8 cellular contexts compared by ENCODE assay signal in the genomic region with DNA sequence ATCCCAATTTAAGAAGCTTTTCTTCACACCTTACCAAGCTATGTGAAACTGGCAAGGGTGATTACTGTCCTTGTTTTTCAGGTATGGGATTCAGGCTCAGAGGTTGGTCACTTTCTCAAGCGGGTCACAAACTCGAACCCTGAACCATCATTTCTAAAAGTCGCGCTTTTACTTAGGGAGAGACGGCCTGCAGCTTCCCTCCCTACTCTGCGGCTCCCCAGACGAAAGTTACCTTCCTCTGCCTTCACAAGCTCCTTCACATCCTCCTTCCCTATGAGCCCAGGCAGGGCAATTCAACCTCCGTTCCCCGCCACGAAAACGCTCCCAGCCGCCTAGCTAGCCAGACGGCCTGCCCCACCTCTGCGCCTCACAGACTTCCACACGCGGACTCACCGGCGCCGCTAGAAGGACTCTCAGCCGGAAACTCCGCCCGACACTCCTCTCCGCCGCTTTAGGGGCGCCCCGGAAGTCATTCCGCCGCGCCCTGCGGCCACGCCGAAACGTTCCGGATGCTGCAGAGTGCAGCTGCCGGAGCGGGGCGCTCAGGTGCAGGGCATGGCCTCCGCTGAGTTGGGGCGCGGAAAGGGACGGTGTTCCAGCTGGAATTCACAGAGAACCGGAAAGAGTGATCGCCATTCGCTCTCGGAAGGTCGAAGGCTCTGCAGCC. TPM values are rescaled to one million over a fixed set of nuclear protein-coding genes. Genes with fewer than 3 reads are reported as not detected.
DNase-seq lines count a peak whose midpoint lies in the region; ATAC-seq and TF ChIP-seq lines count a peak whose summit lies in the region.
"Not testable (repeated sequence)": the region's sequence is repeated elsewhere in the genome, so short reads cannot be mapped to it uniquely, and the experiment has no call there.

A gene (minus strand): TSS at position 415 of the 667 bp plus-strand sequence. CDS start 4,913 bp downstream, outside the sequence.

- H3K4me3 Mint-ChIP-seq in activated CD8-positive, alpha-beta memory T cell treated with anti-CD3 and anti-CD28 coated beads, Interleukin-2, amount 10 ng/mL, durations not matched to agents 7 days and 5 days; naive B cell: not testable (repeated sequence)

- not testable (repeated sequence) for H3K23ac ChIP-seq in IMR-90 (ENCODE audit: low read depth, low read length)

- not testable (repeated sequence) for H3K9ac ChIP-seq in IMR-90 (ENCODE audit: low read depth, low read length); fibroblast of lung (ENCODE audit: insufficient read depth, low read length)

- H3K36me3 Mint-ChIP-seq in activated CD8-positive, alpha-beta memory T cell treated with anti-CD3 and anti-CD28 coated beads, Interleukin-2, amount 10 ng/mL, durations not matched to agents 7 days and 5 days; naive B cell: not testable (repeated sequence)

- H3K14ac ChIP-seq in IMR-90 (replicated peaks; ENCODE audit: low read depth, low read length): not testable (repeated sequence)

- H3K4me3 ChIP-seq in IMR-90 (ENCODE audit: insufficient read depth, low read depth, low read length); fibroblast of lung (replicated peaks in 1 of 4; ENCODE audit: control extremely low read depth in 1 of 4, insufficient read depth in 1 of 4, low read depth in 3 of 4, low read length in 4 of 4); thoracic aorta: not testable (repeated sequence)

- POLR2A ChIA-PET in IMR-90 (lab: Charles Lee; ENCODE audit: unreplicated experiment): not testable (repeated sequence)

- not testable (repeated sequence) for H4K20me1 ChIP-seq in IMR-90 (ENCODE audit: insufficient read depth, low read length); fibroblast of lung (ENCODE audit: control insufficient read depth, extremely low read depth, insufficient read depth, low read length)

- intact Hi-C loops in IMR-90 (cut with micrococcal nuclease): not testable (repeated sequence)

- H2AFZ ChIP-seq in IMR-90 (replicated peaks; ENCODE audit: low read length, poor library complexity); fibroblast of lung (ENCODE audit: low read length): not testable (repeated sequence)

- BruUV-seq in IMR-90 (replicated peaks; lab: Mats Ljungman, UMichigan): not testable (repeated sequence)

- H2BK20ac ChIP-seq in IMR-90 (ENCODE audit: low read depth, low read length): not testable (repeated sequence)

- TF ChIP-seq RAD21 in IMR-90 (IDR thresholded peaks at IDR 0.05; ENCODE audit: low read length): not testable (repeated sequence)

- H3K79me1 ChIP-seq in IMR-90 (ENCODE audit: low read depth in 1 of 2, low read length in 2 of 2): not testable (repeated sequence)

- ATAC-seq in GM18499 (IDR thresholded peaks at IDR 0.05; ENCODE audit: insufficient read depth, unreplicated experiment) (peak; percentile 74), GM21390 (IDR thresholded peaks at IDR 0.05; ENCODE audit: unreplicated experiment) (peak; percentile 94), HG02938 (IDR thresholded peaks at IDR 0.05; ENCODE audit: unreplicated experiment) (peak; percentile 92), IMR-90 (ENCODE audit: low read depth) (peak; percentile 98), naive B cell (ENCODE audit: low read depth in 2 of 2) (peak; percentile 99), thoracic aorta (ENCODE audit: insufficient number of reproducible peaks, low FRiP score, low read depth) (peak; percentile 64)
- peak; percentile 100 for ATAC-seq in activated CD8-positive, alpha-beta memory T cell treated with anti-CD3 and anti-CD28 coated beads, Interleukin-2, amount 10 ng/mL, durations not matched to agents 7 days and 5 days

- not testable (repeated sequence) for H2BK5ac ChIP-seq in IMR-90 (ENCODE audit: low read depth, low read length, poor library complexity, severe bottlenecking)

- not testable (repeated sequence) for H3K27me3 ChIP-seq in IMR-90 (ENCODE audit: control insufficient read depth, insufficient read depth, low read length); fibroblast of lung (ENCODE audit: control insufficient read depth, insufficient read depth, low read length); thoracic aorta (replicated peaks; ENCODE audit: insufficient read depth)

- H3K9me3 ChIP-seq in IMR-90 (ENCODE audit: control insufficient read depth, insufficient read depth, low read length); fibroblast of lung (ENCODE audit: control insufficient read depth, insufficient read depth, low read depth, low read length); thoracic aorta: not testable (repeated sequence)

- H3K4me1 ChIP-seq in IMR-90 (ENCODE audit: control insufficient read depth, insufficient read depth, low read length); fibroblast of lung (ENCODE audit: control insufficient read depth, extremely low read depth, insufficient read depth, low read length); thoracic aorta (ENCODE audit: control insufficient read depth in 1 of 2, low read depth in 2 of 2): not testable (repeated sequence)

- not testable (repeated sequence) for TF ChIP-seq POLR2A in IMR-90 (IDR thresholded peaks at IDR 0.05; ENCODE audit: low read depth, low read length)

- H3K27me3 Mint-ChIP-seq in activated CD8-positive, alpha-beta memory T cell treated with anti-CD3 and anti-CD28 coated beads, Interleukin-2, amount 10 ng/mL, durations not matched to agents 7 days and 5 days; naive B cell: not testable (repeated sequence)

- not testable (repeated sequence) for H3K36me3 ChIP-seq in IMR-90 (ENCODE audit: control insufficient read depth, insufficient read depth, low read length); fibroblast of lung (ENCODE audit: control insufficient read depth, insufficient read depth, low read length); thoracic aorta

- not testable (repeated sequence) for TF ChIP-seq CTCF in IMR-90 (conservative IDR thresholded peaks at IDR 0.05; ENCODE audit: low read depth, low read length); fibroblast of lung (conservative IDR thresholded peaks at IDR 0.05 in 1 of 2, IDR thresholded peaks at IDR 0.05 in 1 of 2; ENCODE audit: low read depth in 1 of 2, low read length in 2 of 2); thoracic aorta (IDR thresholded peaks at IDR 0.05)

- H3K4me2 ChIP-seq in IMR-90 (ENCODE audit: low read depth, low read length); fibroblast of lung (ENCODE audit: extremely low read depth, insufficient read depth, low read length): not testable (repeated sequence)

- CTCF ChIA-PET in IMR-90 (lab: Yijun Ruan, JAX); activated CD8-positive, alpha-beta memory T cell treated with anti-CD3 and anti-CD28 coated beads, Interleukin-2, amount 10 ng/mL, durations not matched to agents 7 days and 5 days (lab: Charles Lee): not testable (repeated sequence)

- WGBS in IMR-90 (ENCODE audit: extremely low coverage in 2 of 2, insufficient read length in 1 of 2), 2 experiments: no CpG with 5 or more reads among the region's 46 CpGs

- not testable (repeated sequence) for H3K9me1 ChIP-seq in IMR-90 (ENCODE audit: insufficient read depth, low read length)

- not testable (repeated sequence) for H2BK120ac ChIP-seq in IMR-90 (ENCODE audit: low read depth, low read length)

- H2AK9ac ChIP-seq in IMR-90 (replicated peaks; ENCODE audit: low read depth, low read length, poor library complexity): not testable (repeated sequence)

- H3K56ac ChIP-seq in IMR-90 (ENCODE audit: extremely low read depth, insufficient read depth, low read length): not testable (repeated sequence)

- not testable (repeated sequence) for H4K5ac ChIP-seq in IMR-90 (ENCODE audit: low read depth, low read length)

- H3K9me3 Mint-ChIP-seq in activated CD8-positive, alpha-beta memory T cell treated with anti-CD3 and anti-CD28 coated beads, Interleukin-2, amount 10 ng/mL, durations not matched to agents 7 days and 5 days (ENCODE audit: low read depth); naive B cell: not testable (repeated sequence)

- not testable (repeated sequence) for H3K79me2 ChIP-seq in fibroblast of lung (ENCODE audit: control insufficient read depth, insufficient read depth, low read length)

- in situ Hi-C loops in IMR-90 (cut with MboI; ENCODE audit: low sequenced_read_pairs): not testable (repeated sequence)

- H2AK5ac ChIP-seq in IMR-90 (ENCODE audit: low read depth, low read length): not testable (repeated sequence)

- not testable (repeated sequence) for DNase-seq in IMR-90; activated CD8-positive, alpha-beta memory T cell treated with anti-CD3 and anti-CD28 coated beads, Interleukin-2, amount 10 ng/mL, durations not matched to agents 7 days and 5 days; fibroblast of lung (ENCODE audit: low read depth in 2 of 2); naive B cell; thoracic aorta (ENCODE audit: low spot score)

- H2BK15ac ChIP-seq in IMR-90 (ENCODE audit: low read depth, low read length): not testable (repeated sequence)

- not testable (repeated sequence) for H4K8ac ChIP-seq in IMR-90 (ENCODE audit: low read depth in 2 of 2, low read length in 2 of 2)

- H3K4me1 Mint-ChIP-seq in activated CD8-positive, alpha-beta memory T cell treated with anti-CD3 and anti-CD28 coated beads, Interleukin-2, amount 10 ng/mL, durations not matched to agents 7 days and 5 days; naive B cell: not testable (repeated sequence)

- not testable (repeated sequence) for H3K27ac ChIP-seq in IMR-90 (ENCODE audit: insufficient read depth, low read length); fibroblast of lung (ENCODE audit: insufficient read depth, low read length); thoracic aorta

- H3K27ac Mint-ChIP-seq in activated CD8-positive, alpha-beta memory T cell treated with anti-CD3 and anti-CD28 coated beads, Interleukin-2, amount 10 ng/mL, durations not matched to agents 7 days and 5 days; naive B cell: not testable (repeated sequence)

- H3K18ac ChIP-seq in IMR-90 (ENCODE audit: low read depth, low read length): not testable (repeated sequence)

- dilution Hi-C loops in IMR-90 (cut with HindIII; ENCODE audit: low sequenced_read_pairs, unreplicated experiment): not testable (repeated sequence)

- H3K4ac ChIP-seq in IMR-90 (ENCODE audit: low read depth, low read length): not testable (repeated sequence)

- not testable (repeated sequence) for H4K91ac ChIP-seq in IMR-90 (ENCODE audit: insufficient read depth, low read depth, low read length)

RNA-seq across cellular contexts. Expression of the gene that starts here (rescaled TPM):
- total RNA-seq in IMR-90 (2012; rRNA removed) (18.1 and 22.2 TPM in 2 replicates), fibroblast of lung (13.1 and 20.8 TPM in 2 replicates), thoracic aorta (10 to 100 TPM; 24.5 to 32.6 TPM)
- polyA plus RNA-seq in IMR-90 (2012; rRNA removed) (9.9 and 13.9 TPM in 2 replicates), fibroblast of lung (14.2 and 17.0 TPM in 2 replicates), naive B cell (ENCODE audit: low read depth in 6 of 6) (10 to 100 TPM in 3 of 6 donors, 1 to 10 TPM in 3; 6.4 to 19.1 (median 10.0) TPM)
- 2.6 and 2.8 TPM in 2 replicates for polyA plus RNA-seq in IMR-90 (2012; cell fraction: cytosol; rRNA removed)
- 2.5 and 12.6 TPM in 2 replicates for polyA plus RNA-seq in IMR-90 (2012; cell fraction: nucleus; rRNA removed; ENCODE audit: low replicate concordance)
- 10 to 100 TPM; 28.2 to 35.0 TPM for total RNA-seq in activated CD8-positive, alpha-beta memory T cell treated with anti-CD3 and anti-CD28 coated beads, Interleukin-2, amount 10 ng/mL, durations not matched to agents 7 days and 5 days
- 12.6 and 15.3 TPM in 2 replicates for polyA plus RNA-seq in fibroblast of lung (2012)
- polyA minus RNA-seq in fibroblast of lung (ENCODE audit: low replicate concordance): 3.6 and 3.7 TPM in 2 replicates
